1 cellular context compared by ENCODE assay signal in genomic region chr2:241560181-241560882, GRCh38.
TF ChIP-seq lines count a peak whose summit lies in the region.

No MANE protein-coding gene starts in this region.

TF ChIP-seq in HepG2, 621 proteins besides CTCF, POLR2A, EP300 and RAD21 (continued from another document and continues in another):
- no peak for TF ChIP-seq AHDC1 (CRISPR knock-in tag; IDR thresholded peaks at IDR 0.05; ENCODE audit: borderline replicate concordance)
- no peak; the same call in 1 of the 2 replicates for TF ChIP-seq KAT7 (CRISPR knock-in tag; IDR thresholded peaks at IDR 0.05; ENCODE audit: borderline replicate concordance)
- 0 out of 2 replicates have a peak, but pooled peaks have one; percentile 41 for TF ChIP-seq ZSCAN21 (CRISPR knock-in tag; IDR thresholded peaks at IDR 0.05; ENCODE audit: borderline replicate concordance)
- 0 out of 2 replicates have a peak, but pooled peaks have one; percentile 32 for TF ChIP-seq ZNF790 (CRISPR knock-in tag; IDR thresholded peaks at IDR 0.05; ENCODE audit: borderline replicate concordance)
- TF ChIP-seq MTERF4 (CRISPR knock-in tag; IDR thresholded peaks at IDR 0.05) = 0 out of 2 replicates have a peak, but pooled peaks have one; percentile 72
- TF ChIP-seq HOMEZ (CRISPR knock-in tag; IDR thresholded peaks at IDR 0.05; ENCODE audit: low read depth) = no peak
- 0 out of 2 replicates have a peak, but pooled peaks have one; percentile 2 for TF ChIP-seq ZSCAN9 (CRISPR knock-in tag; IDR thresholded peaks at IDR 0.05; ENCODE audit: borderline replicate concordance)
- TF ChIP-seq ZNF768 (CRISPR knock-in tag; IDR thresholded peaks at IDR 0.05) = peak; percentile 16; the same call in 1 of the 2 replicates
- TF ChIP-seq PLRG1 (conservative IDR thresholded peaks at IDR 0.05) = no peak
- no peak for TF ChIP-seq ZNF33B (CRISPR knock-in tag; IDR thresholded peaks at IDR 0.05)
- peak; percentile 36; the same call in 1 of the 2 replicates for TF ChIP-seq ZNF350 (CRISPR knock-in tag; IDR thresholded peaks at IDR 0.05; ENCODE audit: borderline replicate concordance, low read depth)
- no peak for TF ChIP-seq ATF5 (CRISPR knock-in tag; IDR thresholded peaks at IDR 0.05; ENCODE audit: low read depth)
- TF ChIP-seq ZNF687 (CRISPR knock-in tag; IDR thresholded peaks at IDR 0.05) = peak; percentile 11; the same call in 1 of the 2 replicates
- TF ChIP-seq ZNF124 (CRISPR knock-in tag; IDR thresholded peaks at IDR 0.05) = 0 out of 2 replicates have a peak, but pooled peaks have one; percentile 15
- peak; percentile 68 for TF ChIP-seq THAP9 (CRISPR knock-in tag; IDR thresholded peaks at IDR 0.05; ENCODE audit: borderline replicate concordance)
- TF ChIP-seq ZNF337 (CRISPR knock-in tag; IDR thresholded peaks at IDR 0.05; ENCODE audit: borderline replicate concordance, low read depth) = 0 out of 2 replicates have a peak, but pooled peaks have one; percentile 68
- peak; percentile 53 for TF ChIP-seq SRSF1 (optimal IDR thresholded peaks at IDR 0.05; ENCODE audit: low read depth, low read length)
- TF ChIP-seq ZBTB4 (CRISPR knock-in tag; IDR thresholded peaks at IDR 0.05; ENCODE audit: borderline replicate concordance) = 0 out of 2 replicates have a peak, but pooled peaks have one; percentile 76
- TF ChIP-seq SALL1 (CRISPR knock-in tag; IDR thresholded peaks at IDR 0.05) = 0 out of 2 replicates have a peak, but pooled peaks have one; percentile 10
- peak; percentile 46; the same call in 1 of the 2 replicates for TF ChIP-seq ARID4A (CRISPR knock-in tag; IDR thresholded peaks at IDR 0.05; ENCODE audit: borderline replicate concordance)
- no peak for TF ChIP-seq TSC22D2 (CRISPR knock-in tag; IDR thresholded peaks at IDR 0.05; ENCODE audit: borderline replicate concordance)
- TF ChIP-seq ZFP62 (CRISPR knock-in tag; IDR thresholded peaks at IDR 0.05) = no peak
- TF ChIP-seq BRD4 (CRISPR knock-in tag; IDR thresholded peaks at IDR 0.05) = no peak
- 0 out of 2 replicates have a peak, but pooled peaks have one; percentile 65 for TF ChIP-seq ZNF501 (CRISPR knock-in tag; IDR thresholded peaks at IDR 0.05)
- TF ChIP-seq SSRP1 (CRISPR knock-in tag; IDR thresholded peaks at IDR 0.05) = no peak
- TF ChIP-seq DR1 (CRISPR knock-in tag; IDR thresholded peaks at IDR 0.05) = no peak
- TF ChIP-seq MYNN (CRISPR knock-in tag; IDR thresholded peaks at IDR 0.05; ENCODE audit: low read depth) = no peak
- 0 out of 2 replicates have a peak, but pooled peaks have one; percentile 1 for TF ChIP-seq ZNF430 (CRISPR knock-in tag; IDR thresholded peaks at IDR 0.05)
- no peak for TF ChIP-seq THYN1 (CRISPR knock-in tag; IDR thresholded peaks at IDR 0.05; ENCODE audit: borderline replicate concordance, low read depth)
- TF ChIP-seq ZNF564 (CRISPR knock-in tag; IDR thresholded peaks at IDR 0.05) = no peak
